ENCODE assay signal across 1 cellular context in the genomic region with DNA sequence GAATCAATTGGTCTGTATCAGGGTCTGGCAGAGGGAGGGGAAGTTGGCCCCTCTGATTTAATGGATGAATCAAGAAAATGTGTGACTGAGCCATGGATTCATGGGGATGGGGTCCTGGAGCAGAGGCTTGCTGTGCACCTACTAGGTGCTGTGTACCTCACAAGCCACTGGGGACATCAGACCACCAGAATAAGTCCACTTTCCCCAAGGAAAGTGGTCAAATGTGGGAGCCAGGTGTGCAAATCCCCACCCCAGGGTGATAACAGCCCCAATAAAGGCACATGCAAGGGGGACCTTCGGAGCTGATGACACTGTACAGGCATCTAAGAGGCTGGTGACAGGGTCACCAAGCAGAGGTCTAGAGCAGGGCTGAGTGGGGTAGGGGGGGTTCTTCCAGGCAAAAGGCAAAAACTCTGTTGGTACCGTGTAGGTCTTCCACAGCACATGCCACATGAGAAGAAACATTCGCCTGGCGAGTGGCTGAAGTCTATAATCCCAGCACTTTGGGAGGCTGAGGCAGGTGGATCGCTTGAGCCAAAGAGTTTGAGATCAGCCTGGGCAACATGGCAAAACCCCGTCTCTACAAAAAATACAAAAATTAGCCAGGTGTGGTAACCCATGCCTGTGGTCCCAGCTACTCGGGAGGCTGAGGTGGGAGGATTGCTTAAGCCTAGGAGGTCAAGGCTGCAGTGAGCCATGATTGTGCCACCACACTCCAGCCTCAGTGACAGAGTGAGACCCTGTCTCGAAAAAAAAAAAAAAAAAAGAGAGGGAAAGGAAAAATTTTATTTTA.
TF ChIP-seq lines count a peak whose summit lies in the region.

No MANE protein-coding gene starts in this region.

TF ChIP-seq in IMR-90, 13 proteins besides CTCF, POLR2A, EP300 and RAD21 (continued from another document):
- TF ChIP-seq, protein P1, sequence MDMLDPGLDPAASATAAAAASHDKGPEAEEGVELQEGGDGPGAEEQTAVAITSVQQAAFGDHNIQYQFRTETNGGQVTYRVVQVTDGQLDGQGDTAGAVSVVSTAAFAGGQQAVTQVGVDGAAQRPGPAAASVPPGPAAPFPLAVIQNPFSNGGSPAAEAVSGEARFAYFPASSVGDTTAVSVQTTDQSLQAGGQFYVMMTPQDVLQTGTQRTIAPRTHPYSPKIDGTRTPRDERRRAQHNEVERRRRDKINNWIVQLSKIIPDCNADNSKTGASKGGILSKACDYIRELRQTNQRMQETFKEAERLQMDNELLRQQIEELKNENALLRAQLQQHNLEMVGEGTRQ (IDR thresholded peaks at IDR 0.05; ENCODE audit: low read depth, low read length), result no peak
- TF ChIP-seq RCOR1 (IDR thresholded peaks at IDR 0.05; ENCODE audit: insufficient replicate concordance, low read length) (no peak), NFE2L2 (IDR thresholded peaks at IDR 0.05; ENCODE audit: low read depth, low read length) (no peak)
TF ChIP-seq in IMR-90: peak in this region for 0.
